ENCODE assay signal across 2 cellular contexts in genomic region chr6:11771473-11772048, GRCh38.
TF ChIP-seq lines count a peak whose summit lies in the region.

No MANE protein-coding gene starts in this region.

TF ChIP-seq in liver, 16 proteins besides CTCF, POLR2A, EP300 and RAD21 (continued from another document):
- no peak for TF ChIP-seq REST (IDR thresholded peaks at IDR 0.05)
- TF ChIP-seq JUND (IDR thresholded peaks at IDR 0.05) = no peak
- TF ChIP-seq EGR1 (IDR thresholded peaks at IDR 0.05; ENCODE audit: low read depth in 2 of 2) = no peak
- no peak for TF ChIP-seq HNF4G (IDR thresholded peaks at IDR 0.05)
- no peak for TF ChIP-seq RXRA (IDR thresholded peaks at IDR 0.05)
- no peak for TF ChIP-seq ZBTB33 (IDR thresholded peaks at IDR 0.05)
- TF ChIP-seq TAF1 (conservative IDR thresholded peaks at IDR 0.05) = no peak
- no peak for TF ChIP-seq FOXA2 (IDR thresholded peaks at IDR 0.05)
- no peak for TF ChIP-seq MAX (IDR thresholded peaks at IDR 0.05)
- TF ChIP-seq SP1 (IDR thresholded peaks at IDR 0.05) = no peak
- TF ChIP-seq FOXA1 (IDR thresholded peaks at IDR 0.05) = no peak
- no peak for TF ChIP-seq HNF4A (conservative IDR thresholded peaks at IDR 0.05)
- no peak for TF ChIP-seq YY1 (IDR thresholded peaks at IDR 0.05)
- no peak for TF ChIP-seq GABPA (IDR thresholded peaks at IDR 0.05 in 1 of 2, conservative IDR thresholded peaks at IDR 0.05 in 1 of 2)
- TF ChIP-seq ATF3 (IDR thresholded peaks at IDR 0.05) = no peak

TF ChIP-seq in HepG2, 621 proteins besides CTCF, POLR2A, EP300 and RAD21 (continued from another document):
- TF ChIP-seq AKNA (CRISPR knock-in tag; IDR thresholded peaks at IDR 0.05; ENCODE audit: borderline replicate concordance) (no peak), TGIF2 (CRISPR knock-in tag; IDR thresholded peaks at IDR 0.05) (no peak), ZNF260 (CRISPR knock-in tag; IDR thresholded peaks at IDR 0.05; ENCODE audit: borderline replicate concordance, low read depth) (no peak), XBP1 (CRISPR knock-in tag; IDR thresholded peaks at IDR 0.05) (no peak), TMF1 (CRISPR knock-in tag; IDR thresholded peaks at IDR 0.05; ENCODE audit: low read depth) (no peak), NFATC3 (CRISPR knock-in tag; IDR thresholded peaks at IDR 0.05) (no peak), NR3C1 (CRISPR knock-in tag; IDR thresholded peaks at IDR 0.05) (no peak), MATR3 (CRISPR knock-in tag; IDR thresholded peaks at IDR 0.05) (no peak), ATF2 (CRISPR knock-in tag; IDR thresholded peaks at IDR 0.05) (no peak), POLR2AphosphoS5 (IDR thresholded peaks at IDR 0.05; ENCODE audit: low read depth, low read length) (no peak), ZNF558 (CRISPR knock-in tag; IDR thresholded peaks at IDR 0.05; ENCODE audit: borderline replicate concordance) (no peak), DBP (CRISPR knock-in tag; IDR thresholded peaks at IDR 0.05; ENCODE audit: not compliant biosample characterization) (no peak), ZNF616 (CRISPR knock-in tag; IDR thresholded peaks at IDR 0.05; ENCODE audit: low read depth) (no peak)
TF ChIP-seq in HepG2: peak in this region for 0.
